ENCODE assay signal across 1 cellular context in genomic region chr10:86317949-86318725, GRCh38.
TF ChIP-seq lines count a peak whose summit lies in the region.

No MANE protein-coding gene starts in this region.

TF ChIP-seq in H1, 55 proteins besides CTCF, POLR2A, EP300 and RAD21:
- TF ChIP-seq ATF2 (IDR thresholded peaks at IDR 0.05; ENCODE audit: low read length) (no peak), TAF7 (optimal IDR thresholded peaks at IDR 0.05; ENCODE audit: borderline replicate concordance, low read depth, low read length) (no peak), MAFK (IDR thresholded peaks at IDR 0.05; ENCODE audit: low read depth, low read length) (peak; percentile 37; the same call in 1 of the 2 replicates), SIN3A (conservative IDR thresholded peaks at IDR 0.05 in 1 of 2, IDR thresholded peaks at IDR 0.05 in 1 of 2; ENCODE audit: low read depth in 1 of 2, low read length in 2 of 2) (no peak), RXRA (IDR thresholded peaks at IDR 0.05; ENCODE audit: insufficient read depth, low read depth, low read length) (no peak), HDAC6 (IDR thresholded peaks at IDR 0.05; ENCODE audit: low read depth, low read length) (no peak), BACH1 (IDR thresholded peaks at IDR 0.05; ENCODE audit: low read length) (0 out of 2 replicates have a peak, but pooled peaks have one; percentile 18), SP2 (IDR thresholded peaks at IDR 0.05; ENCODE audit: low read length) (no peak)
